In genomic region chr6:28808383-28808782, GRCh38 we compare ENCODE assay signal across 11 cellular contexts.
DNase-seq lines count a peak whose midpoint lies in the region; ATAC-seq, FAIRE-seq and TF ChIP-seq lines count a peak whose summit lies in the region.
"Had no signal": no experiment of that assay in that cellular context is flagged by ENCODE, and none has a peak within 500 bp of the region (broad histone marks: within the 10 kb centered on the region; RNA-seq: fewer than 3 reads in every experiment).

No MANE protein-coding gene starts in this region.

- POLR2A ChIA-PET in H1 (lab: Charles Lee; ENCODE audit: partially characterized antibody): interaction anchor here (0.6 kb wide), 1 partner anchor 801 kb away, joined by 3 read pairs; no protein-coding TSS in a partner anchor

- TF ChIP-seq POLR2A in H1 (IDR thresholded peaks at IDR 0.05; ENCODE audit: control extremely low read depth in 1 of 2, low read depth in 2 of 2, low read length in 2 of 2): no peak

- no peak overlapping the region for H4K12ac ChIP-seq in trophoblast cell (ENCODE audit: low read depth, low read length)

- H3K36me3 Mint-ChIP-seq in T-helper 2 cell treated with Interferon-gamma antibody and Interleukin-4, amounts not matched to agents 5 μg/mL and 100 μg/mL, for 36 hours (ENCODE audit: low read depth): peaks cover 5% of the 10 kb centered on the region

- H4K8ac ChIP-seq in H1 (ENCODE audit: extremely low read depth, insufficient read depth, low read length) (no peak overlapping the region), trophoblast cell (ENCODE audit: low read depth, low read length) (no peak overlapping the region)

- no peaks in the 10 kb centered on the region for H3K4me1 ChIP-seq in OCI-LY1 (ENCODE audit: insufficient read depth, low read length, severe bottlenecking)
- H3K4me1 ChIP-seq in H1 (replicated peaks in 1 of 4; ENCODE audit: control insufficient read depth in 3 of 4, insufficient read depth in 4 of 4, low read length in 3 of 4): peaks cover 3 to 15% (median 5%) of the 10 kb centered on the region in 4 experiments; a peak in 4 of 7 replicates
- peaks cover 3 to 4% of the 10 kb centered on the region in 2 experiments for H3K4me1 ChIP-seq in trophoblast cell (ENCODE audit: control insufficient read depth in 1 of 2, insufficient read depth in 2 of 2, low read length in 2 of 2)
- H3K4me1 ChIP-seq: thyroid gland had no signal

- H3K79me2 ChIP-seq in OCI-LY1 (ENCODE audit: insufficient read depth, low read length) (no peaks in the 10 kb centered on the region), H1 (ENCODE audit: control insufficient read depth in 1 of 2, insufficient read depth in 2 of 2, low read length in 2 of 2) (no peaks in the 10 kb centered on the region), trophoblast cell (ENCODE audit: control insufficient read depth, insufficient read depth, low read length, poor library complexity) (no peaks in the 10 kb centered on the region)

- H3K56ac ChIP-seq in H1 (replicated peaks; ENCODE audit: insufficient read length, low read depth, low read length): no peak overlapping the region

- no peaks in the 10 kb centered on the region for H3K79me1 ChIP-seq in H1 (ENCODE audit: low read depth, low read length)
- H3K79me1 ChIP-seq in trophoblast cell (ENCODE audit: low read length): no peaks in the 10 kb centered on the region

- H3K27me3 ChIP-seq in OCI-LY1 (ENCODE audit: insufficient read depth, low read length) (no peaks in the 10 kb centered on the region; the same call in 1 of the 2 replicates), H1 (replicated peaks in 1 of 4; ENCODE audit: control insufficient read depth in 3 of 4, extremely low read depth in 1 of 4, insufficient read depth in 3 of 4, low read length in 3 of 4) (peaks cover 30 to 68% (median 58%) of the 10 kb centered on the region in 4 experiments), trophoblast cell (ENCODE audit: insufficient read depth, low read length) (peaks cover 27% of the 10 kb centered on the region)

- H2AFZ ChIP-seq in OCI-LY1 (ENCODE audit: low read length) (no peak overlapping the region), H1 (ENCODE audit: low read length) (no peak overlapping the region), trophoblast cell (ENCODE audit: insufficient read depth, low read length, poor library complexity) (no peak overlapping the region)

- H3K27me3 Mint-ChIP-seq in T-helper 2 cell treated with Interferon-gamma antibody and Interleukin-4, amounts not matched to agents 5 μg/mL and 100 μg/mL, for 36 hours (ENCODE audit: low read depth): peaks cover 82% of the 10 kb centered on the region

- no peak for TF ChIP-seq RAD21 in H1 (IDR thresholded peaks at IDR 0.05 in 1 of 2, conservative IDR thresholded peaks at IDR 0.05 in 1 of 2; ENCODE audit: low read depth in 2 of 2, low read length in 2 of 2)

- CTCF ChIA-PET in H1 (lab: Charles Lee; ENCODE audit: partially characterized antibody): interaction anchor here (0.6 to 1.0 kb wide), 2 partner anchors 80 to 99 kb away, joined by 3 read pairs; no protein-coding TSS in a partner anchor

- H2BK12ac ChIP-seq in H1 (ENCODE audit: low read depth, low read length): no peak overlapping the region
- H2BK12ac ChIP-seq in trophoblast cell (ENCODE audit: low read length): no peak overlapping the region

- H3K9me3 ChIP-seq in OCI-LY1 (ENCODE audit: low read length): no peaks in the 10 kb centered on the region
- no peaks in the 10 kb centered on the region for H3K9me3 ChIP-seq in H1 (ENCODE audit: insufficient read depth in 2 of 2, low read depth in 1 of 2, low read length in 1 of 2)
- H3K9me3 ChIP-seq in trophoblast cell (ENCODE audit: insufficient read depth, low read depth, low read length): peaks cover 1% of the 10 kb centered on the region
- H3K9me3 ChIP-seq: thyroid gland had no signal

- H3K27ac ChIP-seq in OCI-LY1 (ENCODE audit: low read depth, low read length, poor library complexity, severe bottlenecking): no peak overlapping the region
- H3K27ac ChIP-seq in H1 (ENCODE audit: low read depth, low read length): no peak overlapping the region
- H3K27ac ChIP-seq in trophoblast cell (ENCODE audit: low read depth, low read length): no peak overlapping the region
- H3K27ac ChIP-seq: thyroid gland had no signal

- H3K9me2 ChIP-seq in OCI-LY1 (ENCODE audit: low read depth, low read length): no peaks in the 10 kb centered on the region

- 46% methylated on average over 13 of the region's 13 CpGs; no CpG with 5 or more reads in 1 of the 2 experiments for WGBS in H1 (ENCODE audit: extremely low coverage in 1 of 2, insufficient coverage in 1 of 2, insufficient read length in 1 of 2, insufficient replicate concordance in 2 of 2, low coverage in 1 of 2, low lambda C conversion rate in 2 of 2, missing lambda C conversion rate in 1 of 2), 2 experiments
- WGBS in trophoblast cell (ENCODE audit: extremely low coverage, insufficient coverage, insufficient read length): no CpG with 5 or more reads among the region's 13 CpGs

- H2BK5ac ChIP-seq in H1 (ENCODE audit: low read depth, low read length) (no peak overlapping the region), trophoblast cell (ENCODE audit: low read depth, low read length, poor library complexity) (no peak overlapping the region)

- no peak overlapping the region for H2BK15ac ChIP-seq in H1 (ENCODE audit: low read length)

- H4K20me1 ChIP-seq in OCI-LY1 (ENCODE audit: insufficient read depth, low read length): no peaks in the 10 kb centered on the region
- peaks cover 2 to 6% of the 10 kb centered on the region in 2 experiments for H4K20me1 ChIP-seq in H1 (replicated peaks in 1 of 2; ENCODE audit: control insufficient read depth in 1 of 2, insufficient read depth in 2 of 2, low read length in 2 of 2)

- no peak overlapping the region for H2BK20ac ChIP-seq in H1 (ENCODE audit: low read length)

- H3K27ac Mint-ChIP-seq in T-helper 2 cell treated with Interferon-gamma antibody and Interleukin-4, amounts not matched to agents 5 μg/mL and 100 μg/mL, for 36 hours: no peak overlapping the region

- H3K14ac ChIP-seq in H1 (ENCODE audit: insufficient read length) (no peak overlapping the region), trophoblast cell (ENCODE audit: low read length) (no peak overlapping the region)

- H3K23ac ChIP-seq in H1 (ENCODE audit: insufficient read length): no peak overlapping the region
- no peak overlapping the region for H3K23ac ChIP-seq in trophoblast cell (ENCODE audit: low read length)

- H3K4me3 Mint-ChIP-seq in T-helper 2 cell treated with Interferon-gamma antibody and Interleukin-4, amounts not matched to agents 5 μg/mL and 100 μg/mL, for 36 hours: peak overlapping the region; percentile 11

- ATAC-seq in HG02938 (IDR thresholded peaks at IDR 0.05; ENCODE audit: unreplicated experiment): no peak
- no peak for ATAC-seq in GM19023 (IDR thresholded peaks at IDR 0.05; ENCODE audit: unreplicated experiment)

- H3K36me3 ChIP-seq in OCI-LY1 (ENCODE audit: insufficient read depth, low read length): no peaks in the 10 kb centered on the region
- H3K36me3 ChIP-seq in H1 (ENCODE audit: control insufficient read depth in 2 of 4, insufficient read depth in 4 of 4, low read length in 3 of 4): no peaks in the 10 kb centered on the region
- no peaks in the 10 kb centered on the region for H3K36me3 ChIP-seq in trophoblast cell (ENCODE audit: control insufficient read depth in 1 of 2, insufficient read depth in 2 of 2, low read length in 2 of 2)
- H3K36me3 ChIP-seq: thyroid gland had no signal

- no peak overlapping the region for H2AK5ac ChIP-seq in H1 (ENCODE audit: low read depth, low read length)
- no peak overlapping the region for H2AK5ac ChIP-seq in trophoblast cell (ENCODE audit: low read length)

- no peak for TF ChIP-seq CTCF in OCI-LY1 (IDR thresholded peaks at IDR 0.05; ENCODE audit: low read length)
- TF ChIP-seq CTCF in H1 (IDR thresholded peaks at IDR 0.05; ENCODE audit: control extremely low read depth in 1 of 3, insufficient read depth in 1 of 3, low read depth in 1 of 3, low read length in 3 of 3): no peak

- no peak overlapping the region for H4K91ac ChIP-seq in H1 (replicated peaks; ENCODE audit: insufficient read length, low read length)
- H4K91ac ChIP-seq in trophoblast cell (ENCODE audit: low read depth, low read length): no peak overlapping the region

- H3K4me1 Mint-ChIP-seq in T-helper 2 cell treated with Interferon-gamma antibody and Interleukin-4, amounts not matched to agents 5 μg/mL and 100 μg/mL, for 36 hours (ENCODE audit: low read depth): peaks cover 13% of the 10 kb centered on the region

- no peak for FAIRE-seq in H1 (lab: Jason Lieb, UNC)

- H3K18ac ChIP-seq in H1 (ENCODE audit: extremely low read depth, low read length) (no peak overlapping the region), trophoblast cell (ENCODE audit: low read length) (no peak overlapping the region)

- peaks cover 8% of the 10 kb centered on the region for H3K9me3 Mint-ChIP-seq in T-helper 2 cell treated with Interferon-gamma antibody and Interleukin-4, amounts not matched to agents 5 μg/mL and 100 μg/mL, for 36 hours

- H3K4me2 ChIP-seq in OCI-LY1 (ENCODE audit: low read length) (peak overlapping the region; percentile 59), H1 (ENCODE audit: insufficient read depth in 1 of 2, low read depth in 2 of 2, low read length in 2 of 2) (peak overlapping the region; percentile 57 to 63), trophoblast cell (ENCODE audit: low read length) (peak overlapping the region; percentile 53)

- DNase-seq in T-helper 2 cell treated with Interferon-gamma antibody and Interleukin-4, amounts not matched to agents 5 μg/mL and 100 μg/mL, for 36 hours (ENCODE audit: low spot score): no peak
- DNase-seq in T-helper 2 cell (no peak), H1 (ENCODE audit: low read depth in 1 of 2, low spot score in 2 of 2) (no peak), trophoblast cell (no peak), SHP77 (lab: John Stamatoyannopoulos, UW) (no peak)
- DNase-seq: aorta, T1000, thyroid gland had no signal

- H3K4ac ChIP-seq in H1 (replicated peaks; ENCODE audit: insufficient read length, low read depth, low read length): no peak overlapping the region
- no peak overlapping the region for H3K4ac ChIP-seq in trophoblast cell (ENCODE audit: low read depth, low read length)

- peaks cover 9% of the 10 kb centered on the region for H3K23me2 ChIP-seq in H1 (ENCODE audit: low read depth, low read length)

- TF ChIP-seq EP300 in H1 (IDR thresholded peaks at IDR 0.05; ENCODE audit: borderline replicate concordance in 1 of 2, low read depth in 2 of 2, low read length in 2 of 2): no peak

- H3K9ac ChIP-seq in OCI-LY1 (ENCODE audit: low read length) (no peak overlapping the region), H1 (replicated peaks in 1 of 4; ENCODE audit: extremely low read depth in 1 of 4, low read depth in 3 of 4, low read length in 3 of 4) (no peak overlapping the region), trophoblast cell (ENCODE audit: low read length) (no peak overlapping the region)

- peak overlapping the region; percentile 27 for H3K4me3 ChIP-seq in OCI-LY1 (ENCODE audit: low read depth, low read length, poor library complexity, severe bottlenecking)
- peak overlapping the region; percentile 4 to 59 (median 32); a peak in 5 of 8 replicates for H3K4me3 ChIP-seq in H1 (ENCODE audit: extremely low read depth in 1 of 4, insufficient read depth in 2 of 4, low read depth in 3 of 4, low read length in 4 of 4)
- H3K4me3 ChIP-seq in trophoblast cell (ENCODE audit: low read depth, low read length): peak overlapping the region; percentile 17
- H3K4me3 ChIP-seq: thyroid gland had no signal

- no peak overlapping the region for H4K5ac ChIP-seq in H1 (ENCODE audit: insufficient read length, low read depth, low read length)

- H2BK120ac ChIP-seq in H1 (replicated peaks; ENCODE audit: low read depth, low read length) (no peak overlapping the region), trophoblast cell (ENCODE audit: insufficient read depth, low read length, poor library complexity) (no peak overlapping the region)

- no peaks in the 10 kb centered on the region for H3F3A ChIP-seq in OCI-LY1 (ENCODE audit: insufficient read depth, low read length)
